Comparison of ENCODE assay signal across 14 cellular contexts in the genomic region with DNA sequence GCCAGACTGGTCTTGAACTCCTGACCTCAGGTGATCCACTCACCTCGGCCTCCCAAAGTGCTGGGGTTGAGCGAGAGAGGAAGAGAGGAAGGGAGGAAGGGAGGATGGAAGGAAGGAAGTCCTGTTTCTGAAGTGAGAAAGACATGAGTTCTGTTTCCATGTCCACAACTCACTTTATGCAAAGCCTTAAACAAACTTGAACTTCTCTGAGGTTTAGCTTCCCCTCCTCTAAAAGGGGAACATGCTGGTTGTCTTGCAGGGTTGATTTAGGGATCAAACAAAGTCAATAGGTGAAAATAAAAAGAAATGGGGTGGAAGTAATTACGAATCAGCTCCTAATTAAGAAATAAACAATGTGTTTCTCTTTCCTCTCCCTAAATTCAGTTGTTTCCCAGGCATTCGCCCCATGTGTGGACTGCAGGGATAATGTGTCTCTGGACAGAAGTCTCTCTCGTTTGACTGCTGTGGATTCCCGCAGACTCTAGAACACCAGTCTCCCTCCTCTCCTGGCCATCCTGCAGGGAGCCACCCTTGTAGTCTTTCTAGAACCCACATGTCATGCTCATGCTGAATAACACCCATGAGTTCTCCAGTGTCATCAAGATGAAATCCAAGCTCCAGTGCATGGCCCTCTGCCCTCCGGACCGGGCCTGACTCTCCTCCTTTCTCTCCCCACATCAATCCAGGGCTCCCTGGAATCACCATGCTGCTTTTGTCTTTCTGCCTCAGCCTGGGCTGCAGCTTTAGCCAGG.
A peak's percentile ranks its signal among the peaks of the same experiment; 100 is the strongest.
DNase-seq lines count a peak whose midpoint lies in the region; ATAC-seq, FAIRE-seq and TF ChIP-seq lines count a peak whose summit lies in the region.
"Had no signal": no experiment of that assay in that cellular context is flagged by ENCODE, and none has a peak within 500 bp of the region (broad histone marks: within the 10 kb centered on the region; RNA-seq: fewer than 3 reads in every experiment).

No MANE protein-coding gene starts in this region.

- ATAC-seq in HG02885 (IDR thresholded peaks at IDR 0.05; ENCODE audit: poor library complexity, unreplicated experiment): peak; percentile 28
- ATAC-seq in natural killer cell: no peak

- peaks cover 48% of the 10 kb centered on the region for H3K4me1 Mint-ChIP-seq in activated CD4-positive, alpha-beta T cell treated with anti-CD3 and anti-CD28 coated beads, Interleukin-2, amount 10 ng/mL, durations not matched to agents 24 days and 14 days
- H3K4me1 Mint-ChIP-seq in activated CD4-positive, alpha-beta memory T cell treated with anti-CD3 and anti-CD28 coated beads for 36 hours (ENCODE audit: low read depth): peaks cover 63% of the 10 kb centered on the region
- peaks cover 47 to 52% of the 10 kb centered on the region in 2 donors for H3K4me1 Mint-ChIP-seq in natural killer cell

- FAIRE-seq in GM12892 (lab: Jason Lieb, UNC): no peak
- FAIRE-seq: endometrium had no signal

- intact Hi-C loops in activated CD4-positive, alpha-beta T cell treated with anti-CD3 and anti-CD28 coated beads, Interleukin-2, amount 10 ng/mL, durations not matched to agents 24 days and 14 days (cut with micrococcal nuclease): loop anchor here (2.0 kb wide), 1 partner anchor 13 kb away; no protein-coding TSS in a partner anchor
- intact Hi-C loops in activated CD4-positive, alpha-beta memory T cell treated with anti-CD3 and anti-CD28 coated beads for 36 hours (cut with micrococcal nuclease): loop anchor here (1.0 kb wide), 1 partner anchor 31 kb away; no protein-coding TSS in a partner anchor
- intact Hi-C loops in natural killer cell (cut with micrococcal nuclease): no loop called here

- no peak for TF ChIP-seq CTCF in natural killer cell (IDR thresholded peaks at IDR 0.05)

- POLR2A ChIA-PET in activated CD4-positive, alpha-beta memory T cell treated with anti-CD3 and anti-CD28 coated beads for 36 hours (lab: Charles Lee): interaction anchor here (0.6 to 1.0 kb wide), 2 partner anchors 23 to 47 kb away, joined by 3 read pairs; no protein-coding TSS in a partner anchor

- no peak overlapping the region for H3K4me3 Mint-ChIP-seq in activated CD4-positive, alpha-beta T cell treated with anti-CD3 and anti-CD28 coated beads, Interleukin-2, amount 10 ng/mL, durations not matched to agents 24 days and 14 days
- no peak overlapping the region for H3K4me3 Mint-ChIP-seq in activated CD4-positive, alpha-beta memory T cell treated with anti-CD3 and anti-CD28 coated beads for 36 hours
- peak overlapping the region; percentile 91 for H3K4me3 Mint-ChIP-seq in natural killer cell
- H3K4me3 Mint-ChIP-seq: nephron had no signal

- peak; percentile 57 for DNase-seq in activated CD4-positive, alpha-beta T cell treated with anti-CD3 and anti-CD28 coated beads, Interleukin-2, amount 10 ng/mL, durations not matched to agents 24 days and 14 days
- DNase-seq in activated CD4-positive, alpha-beta T cell treated with anti-CD3 and anti-CD28 coated beads for 1 hour: no peak
- no peak for DNase-seq in activated CD4-positive, alpha-beta memory T cell treated with anti-CD3 and anti-CD28 coated beads for 36 hours
- DNase-seq in natural killer cell (no peak), EL (no peak), GM12892 (ENCODE audit: insufficient read length) (no peak), DMS53 (lab: John Stamatoyannopoulos, UW) (no peak)
- DNase-seq: foreskin melanocyte, NCI-H187, OCI-M1, uterus had no signal

- H3K27me3 Mint-ChIP-seq in activated CD4-positive, alpha-beta T cell treated with anti-CD3 and anti-CD28 coated beads, Interleukin-2, amount 10 ng/mL, durations not matched to agents 24 days and 14 days: no peaks in the 10 kb centered on the region
- no peaks in the 10 kb centered on the region for H3K27me3 Mint-ChIP-seq in activated CD4-positive, alpha-beta memory T cell treated with anti-CD3 and anti-CD28 coated beads for 36 hours
- H3K27me3 Mint-ChIP-seq in natural killer cell (ENCODE audit: low read depth in 2 of 2): no peaks in the 10 kb centered on the region

- CTCF ChIA-PET in activated CD4-positive, alpha-beta memory T cell treated with anti-CD3 and anti-CD28 coated beads for 36 hours (lab: Charles Lee): interaction anchor here (0.5 to 1.1 kb wide), 3 partner anchors 36 to 229 kb away, joined by 3 to 5 read pairs (median 3); no protein-coding TSS in a partner anchor

- peak overlapping the region; percentile 78 for H3K27ac Mint-ChIP-seq in activated CD4-positive, alpha-beta T cell treated with anti-CD3 and anti-CD28 coated beads, Interleukin-2, amount 10 ng/mL, durations not matched to agents 24 days and 14 days
- H3K27ac Mint-ChIP-seq in activated CD4-positive, alpha-beta memory T cell treated with anti-CD3 and anti-CD28 coated beads for 36 hours: peak overlapping the region; percentile 73
- peak overlapping the region; percentile 79 to 87 for H3K27ac Mint-ChIP-seq in natural killer cell
- H3K27ac Mint-ChIP-seq: nephron had no signal

- peaks cover 8% of the 10 kb centered on the region for H3K9me3 Mint-ChIP-seq in activated CD4-positive, alpha-beta T cell treated with anti-CD3 and anti-CD28 coated beads, Interleukin-2, amount 10 ng/mL, durations not matched to agents 24 days and 14 days
- no peaks in the 10 kb centered on the region for H3K9me3 Mint-ChIP-seq in activated CD4-positive, alpha-beta memory T cell treated with anti-CD3 and anti-CD28 coated beads for 36 hours
- H3K9me3 Mint-ChIP-seq in natural killer cell: no peaks in the 10 kb centered on the region

- no peak for TF ChIP-seq POLR2A in GM12892 (IDR thresholded peaks at IDR 0.05; ENCODE audit: low read depth, low read length)

- H3K36me3 Mint-ChIP-seq in activated CD4-positive, alpha-beta T cell treated with anti-CD3 and anti-CD28 coated beads, Interleukin-2, amount 10 ng/mL, durations not matched to agents 24 days and 14 days (ENCODE audit: low read depth): peaks cover 2% of the 10 kb centered on the region
- H3K36me3 Mint-ChIP-seq in activated CD4-positive, alpha-beta memory T cell treated with anti-CD3 and anti-CD28 coated beads for 36 hours: peaks cover 2% of the 10 kb centered on the region
- no peaks in the 10 kb centered on the region for H3K36me3 Mint-ChIP-seq in natural killer cell
